Comparison of ENCODE assay signal across 1 cellular context in the genomic region with DNA sequence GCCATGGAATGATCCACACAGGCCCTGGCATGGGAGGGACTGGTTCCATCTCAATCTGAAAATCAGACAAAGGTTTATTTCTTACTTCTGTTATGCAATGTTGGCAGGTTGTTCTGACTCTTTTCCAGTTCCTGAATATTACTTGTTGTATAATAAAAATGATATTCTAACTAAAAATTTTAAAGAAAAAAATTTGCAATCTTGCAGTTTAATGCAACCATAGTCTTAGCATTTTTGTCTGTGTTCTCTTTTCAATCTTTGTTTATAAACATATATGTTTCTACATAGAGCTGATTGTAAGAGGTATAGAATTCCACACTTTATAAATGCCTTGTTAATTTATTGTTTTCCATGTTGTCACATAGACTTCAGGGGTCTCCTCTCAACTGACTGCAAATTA.
TF ChIP-seq lines count a peak whose summit lies in the region.

No MANE protein-coding gene starts in this region.

TF ChIP-seq in GM12878, 131 proteins besides CTCF, POLR2A, EP300 and RAD21 (continued from another document):
- TF ChIP-seq BCLAF1 (IDR thresholded peaks at IDR 0.05) (no peak), CUX1 (IDR thresholded peaks at IDR 0.05; ENCODE audit: insufficient replicate concordance, low read depth, low read length) (no peak), PML (IDR thresholded peaks at IDR 0.05; ENCODE audit: low read length) (no peak), PKNOX1 (IDR thresholded peaks at IDR 0.05) (no peak), SKIL (IDR thresholded peaks at IDR 0.05; ENCODE audit: low read depth, poor library complexity, severe bottlenecking) (no peak), ZNF274 (IDR thresholded peaks at IDR 0.05; ENCODE audit: insufficient read depth, insufficient read length) (no peak), CBFB (IDR thresholded peaks at IDR 0.05; ENCODE audit: low read depth) (no peak), NFIC (IDR thresholded peaks at IDR 0.05; ENCODE audit: low read depth, low read length) (no peak), CREB1 (IDR thresholded peaks at IDR 0.05; ENCODE audit: low read depth) (no peak), EGR1 (IDR thresholded peaks at IDR 0.05; ENCODE audit: borderline replicate concordance in 1 of 2, low read depth in 2 of 2, low read length in 2 of 2) (no peak)
- TF ChIP-seq, protein P1, sequence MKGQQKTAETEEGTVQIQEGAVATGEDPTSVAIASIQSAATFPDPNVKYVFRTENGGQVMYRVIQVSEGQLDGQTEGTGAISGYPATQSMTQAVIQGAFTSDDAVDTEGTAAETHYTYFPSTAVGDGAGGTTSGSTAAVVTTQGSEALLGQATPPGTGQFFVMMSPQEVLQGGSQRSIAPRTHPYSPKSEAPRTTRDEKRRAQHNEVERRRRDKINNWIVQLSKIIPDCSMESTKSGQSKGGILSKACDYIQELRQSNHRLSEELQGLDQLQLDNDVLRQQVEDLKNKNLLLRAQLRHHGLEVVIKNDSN (IDR thresholded peaks at IDR 0.05; ENCODE audit: borderline replicate concordance, extremely low read length, insufficient read depth, low read depth, low read length), result no peak
TF ChIP-seq in GM12878: peak in this region for 0.
